Comparison of ENCODE assay signal across 23 cellular contexts in genomic region chr19:55348317-55349034, GRCh38. TPM values are rescaled to one million over a fixed set of nuclear protein-coding genes. Genes with fewer than 3 reads are reported as not detected.
DNase-seq lines count a peak whose midpoint lies in the region; ATAC-seq and TF ChIP-seq lines count a peak whose summit lies in the region.
"Had no signal": no experiment of that assay in that cellular context is flagged by ENCODE, and none has a peak within 500 bp of the region (broad histone marks: within the 10 kb centered on the region; RNA-seq: fewer than 3 reads in every experiment).

No MANE protein-coding gene starts in this region.

- no peak overlapping the region for H4K91ac ChIP-seq in IMR-90 (ENCODE audit: insufficient read depth, low read depth, low read length)

- BruUV-seq in IMR-90 (replicated peaks; lab: Mats Ljungman, UMichigan) = no TSS peak

- H3K4me2 ChIP-seq in IMR-90 (ENCODE audit: low read depth, low read length) = no peak overlapping the region

- DNase-seq in IMR-90 (no peak), glutamatergic neuron (no peak), mesothelial cell of epicardium (ENCODE audit: low spot score in 2 of 2, unreplicated experiment in 2 of 2) (no peak), NCI-H187 (lab: John Stamatoyannopoulos, UW) (no peak), KBM-7 (no peak), activated gamma-delta T cell (lab: John Stamatoyannopoulos, UW) (no peak), esophagus muscularis mucosa (ENCODE audit: extremely low spot score) (no peak)
- DNase-seq: activated CD4-positive, alpha-beta T cell treated with anti-CD3 and anti-CD28 coated beads for 4 hours; activated naive CD8-positive, alpha-beta T cell treated with anti-CD3 and anti-CD28 coated beads, Interleukin-2, amount 50 U/mL, for 24 hours; foreskin melanocyte; left colon; MG63; NCI-H1436 treated with DMSO at 0.1 percent for 48 hours; NCI-H345; RPMI8226; sigmoid colon; stimulated activated naive CD4-positive, alpha-beta T cell treated with Interleukin-2 at 50 U/mL for 16 hours; tibial artery had no signal

- H3K9me3 ChIP-seq in ES-I3 (ENCODE audit: control insufficient read depth, insufficient read depth, low read length) (no peaks in the 10 kb centered on the region), IMR-90 (ENCODE audit: control insufficient read depth, insufficient read depth, low read length) (no peaks in the 10 kb centered on the region), esophagus muscularis mucosa (no peaks in the 10 kb centered on the region)
- H3K9me3 ChIP-seq: breast epithelium, MG63, sigmoid colon, tibial artery had no signal

- H3K9me3 Mint-ChIP-seq in glutamatergic neuron (ENCODE audit: unreplicated experiment) = peaks cover 12% of the 10 kb centered on the region
- no peaks in the 10 kb centered on the region for H3K9me3 Mint-ChIP-seq in mesothelial cell of epicardium
- H3K9me3 Mint-ChIP-seq: activated naive CD8-positive, alpha-beta T cell treated with anti-CD3 and anti-CD28 coated beads, Interleukin-2, amount 50 U/mL, for 24 hours; activated T-helper 17 cell treated with anti-CD3 and anti-CD28 coated beads, Interleukin-2, amount 50 U/mL, for 72 hours had no signal

- H2BK15ac ChIP-seq in IMR-90 (ENCODE audit: low read depth, low read length) = no peak overlapping the region

- peaks cover 3% of the 10 kb centered on the region; the same call in 1 of the 2 replicates for H4K20me1 ChIP-seq in IMR-90 (ENCODE audit: insufficient read depth, low read length)

- H3K79me1 ChIP-seq in IMR-90 (ENCODE audit: low read depth in 1 of 2, low read length in 2 of 2) = no peaks in the 10 kb centered on the region

- dilution Hi-C loops in IMR-90 (cut with HindIII; ENCODE audit: low sequenced_read_pairs, unreplicated experiment) = no loop called here

- no peak overlapping the region for H3K18ac ChIP-seq in IMR-90 (ENCODE audit: low read depth, low read length)

- ATAC-seq in IMR-90 (ENCODE audit: low read depth) = no peak
- ATAC-seq: activated naive CD8-positive, alpha-beta T cell treated with anti-CD3 and anti-CD28 coated beads, Interleukin-2, amount 50 U/mL, for 24 hours; activated T-helper 17 cell treated with anti-CD3 and anti-CD28 coated beads, Interleukin-2, amount 50 U/mL, for 72 hours; left colon had no signal

- WGBS in IMR-90 (ENCODE audit: extremely low coverage in 2 of 2, insufficient read length in 1 of 2), 2 experiments = 50% methylated on average over 3 of the region's 22 CpGs; no CpG with 5 or more reads in 1 of the 2 experiments
- WGBS in esophagus muscularis mucosa = 65% methylated on average over 20 of the region's 22 CpGs

- no peak overlapping the region for H3K27ac ChIP-seq in IMR-90 (ENCODE audit: insufficient read depth, low read length)
- H3K27ac ChIP-seq in esophagus muscularis mucosa (replicated peaks in 1 of 4) = no peak overlapping the region
- H3K27ac ChIP-seq: breast epithelium, sigmoid colon, tibial artery had no signal

- no peak overlapping the region for H3K4me3 ChIP-seq in IMR-90 (ENCODE audit: insufficient read depth, low read depth, low read length)
- no peak overlapping the region for H3K4me3 ChIP-seq in esophagus muscularis mucosa
- H3K4me3 ChIP-seq: breast epithelium, MG63, sigmoid colon, tibial artery had no signal

- no peak overlapping the region for H2BK20ac ChIP-seq in IMR-90 (ENCODE audit: low read depth, low read length)

- intact Hi-C loops in IMR-90 (cut with micrococcal nuclease) = no loop called here
- intact Hi-C loops in esophagus muscularis mucosa (cut with DNase I) = no loop called here

- no peak for TF ChIP-seq POLR2A in IMR-90 (IDR thresholded peaks at IDR 0.05; ENCODE audit: low read depth, low read length)
- no peak for TF ChIP-seq POLR2A in esophagus muscularis mucosa (IDR thresholded peaks at IDR 0.05; ENCODE audit: low read depth)

- H3K27me3 Mint-ChIP-seq in glutamatergic neuron (ENCODE audit: unreplicated experiment) (peaks cover 21% of the 10 kb centered on the region), mesothelial cell of epicardium (ENCODE audit: low read depth) (peaks cover 27% of the 10 kb centered on the region)

- H3K36me3 Mint-ChIP-seq in glutamatergic neuron (ENCODE audit: unreplicated experiment) = no peaks in the 10 kb centered on the region
- H3K36me3 Mint-ChIP-seq in mesothelial cell of epicardium = peaks cover 10% of the 10 kb centered on the region

- H3K4ac ChIP-seq in IMR-90 (ENCODE audit: low read depth, low read length) = no peak overlapping the region

- 0 out of 2 replicates have a peak overlapping the region, but pooled peaks have one; percentile 2 for H3K9ac ChIP-seq in ES-I3 (ENCODE audit: low read depth, low read length)
- H3K9ac ChIP-seq in IMR-90 (ENCODE audit: low read depth, low read length) = no peak overlapping the region

- no peak overlapping the region for H4K8ac ChIP-seq in IMR-90 (ENCODE audit: low read depth in 2 of 2, low read length in 2 of 2)

- in situ Hi-C loops in IMR-90 (cut with MboI; ENCODE audit: low sequenced_read_pairs) = no loop called here
- in situ Hi-C loops in KBM-7 (cut with MboI; ENCODE audit: low pct_unique_long_range_greater_than_20kb, low sequenced_read_pairs) = no loop called here

- no peak overlapping the region for H3K14ac ChIP-seq in IMR-90 (replicated peaks; ENCODE audit: low read depth, low read length)

- H3K56ac ChIP-seq in IMR-90 (ENCODE audit: extremely low read depth, insufficient read depth, low read length) = no peak overlapping the region

- H3K9me1 ChIP-seq in IMR-90 (ENCODE audit: insufficient read depth, low read length) = no peaks in the 10 kb centered on the region

- no peak overlapping the region for H2AK5ac ChIP-seq in IMR-90 (ENCODE audit: low read depth, low read length)

- H3K4me3 Mint-ChIP-seq in glutamatergic neuron (ENCODE audit: unreplicated experiment) = peak overlapping the region; percentile 79
- H3K4me3 Mint-ChIP-seq in mesothelial cell of epicardium = no peak overlapping the region
- H3K4me3 Mint-ChIP-seq: activated naive CD8-positive, alpha-beta T cell treated with anti-CD3 and anti-CD28 coated beads, Interleukin-2, amount 50 U/mL, for 24 hours; activated T-helper 17 cell treated with anti-CD3 and anti-CD28 coated beads, Interleukin-2, amount 50 U/mL, for 72 hours had no signal

- POLR2A ChIA-PET in IMR-90 (lab: Charles Lee; ENCODE audit: unreplicated experiment) = no interaction called here

- peak overlapping the region; percentile 82 for H3K27ac Mint-ChIP-seq in glutamatergic neuron (ENCODE audit: unreplicated experiment)
- H3K27ac Mint-ChIP-seq in mesothelial cell of epicardium = peak overlapping the region; percentile 36
- H3K27ac Mint-ChIP-seq: activated naive CD8-positive, alpha-beta T cell treated with anti-CD3 and anti-CD28 coated beads, Interleukin-2, amount 50 U/mL, for 24 hours; activated T-helper 17 cell treated with anti-CD3 and anti-CD28 coated beads, Interleukin-2, amount 50 U/mL, for 72 hours had no signal

- no peak overlapping the region for H3K23ac ChIP-seq in IMR-90 (ENCODE audit: low read depth, low read length)

- no peak overlapping the region for H2BK120ac ChIP-seq in IMR-90 (ENCODE audit: low read depth, low read length)

- H2AK9ac ChIP-seq in IMR-90 (replicated peaks; ENCODE audit: low read depth, low read length, poor library complexity) = peak overlapping the region; percentile 33

- no peak for TF ChIP-seq EP300 in esophagus muscularis mucosa (IDR thresholded peaks at IDR 0.05)

- H3K4me1 ChIP-seq in ES-I3 (ENCODE audit: insufficient read depth, low read length) (peaks cover 36% of the 10 kb centered on the region; the same call in 1 of the 2 replicates), IMR-90 (ENCODE audit: control insufficient read depth, insufficient read depth, low read length) (peaks cover 6% of the 10 kb centered on the region; the same call in 1 of the 2 replicates), esophagus muscularis mucosa (peaks cover 7 to 28% (median 17%) of the 10 kb centered on the region in 4 donors)
- H3K4me1 ChIP-seq: breast epithelium had no signal

- H3K36me3 ChIP-seq in ES-I3 (ENCODE audit: insufficient read depth, low read length) (peaks cover 7% of the 10 kb centered on the region; the same call in 1 of the 2 replicates), IMR-90 (ENCODE audit: control insufficient read depth, insufficient read depth, low read length) (peaks cover 14% of the 10 kb centered on the region; the same call in 1 of the 2 replicates), esophagus muscularis mucosa (peaks cover 0 to 37% (median 20%) of the 10 kb centered on the region in 4 donors)
- H3K36me3 ChIP-seq: breast epithelium had no signal

- CTCF ChIA-PET in IMR-90 (lab: Yijun Ruan, JAX) = interaction anchor here (0.5 kb wide), 1 partner anchor 162 kb away, joined by 7 read pairs; no protein-coding TSS in a partner anchor

- H2BK5ac ChIP-seq in IMR-90 (ENCODE audit: low read depth, low read length, poor library complexity, severe bottlenecking) = no peak overlapping the region

- no peak overlapping the region for H4K5ac ChIP-seq in IMR-90 (ENCODE audit: low read depth, low read length)

- H3K4me1 Mint-ChIP-seq in glutamatergic neuron (ENCODE audit: low read depth, unreplicated experiment) = peaks cover 29% of the 10 kb centered on the region
- peaks cover 34% of the 10 kb centered on the region for H3K4me1 Mint-ChIP-seq in mesothelial cell of epicardium

- H3K27me3 ChIP-seq in IMR-90 (ENCODE audit: control insufficient read depth, insufficient read depth, low read length) (peaks cover 20% of the 10 kb centered on the region), esophagus muscularis mucosa (peaks cover 4 to 46% (median 30%) of the 10 kb centered on the region in 4 donors)

- no peak overlapping the region for H2AFZ ChIP-seq in IMR-90 (replicated peaks; ENCODE audit: low read length, poor library complexity)

- TF ChIP-seq RAD21 in IMR-90 (IDR thresholded peaks at IDR 0.05; ENCODE audit: low read length) = no peak

- TF ChIP-seq CTCF in IMR-90 (conservative IDR thresholded peaks at IDR 0.05; ENCODE audit: low read depth, low read length) = no peak
- TF ChIP-seq CTCF in glutamatergic neuron (IDR thresholded peaks at IDR 0.05; ENCODE audit: partially characterized antibody, unreplicated experiment) = no peak
- no peak for TF ChIP-seq CTCF in mesothelial cell of epicardium (IDR thresholded peaks at IDR 0.05; ENCODE audit: unreplicated experiment)
- TF ChIP-seq CTCF in esophagus muscularis mucosa (IDR thresholded peaks at IDR 0.05) = no peak

RNA-seq across cellular contexts. Expression of gene COX6B2, which starts 6.0 kb away (rescaled TPM):
- total RNA-seq in IMR-90 (2012; rRNA removed) = not detected in 2 replicates
- 0.19 and 0.39 TPM in 2 replicates for polyA plus RNA-seq in IMR-90 (2012; rRNA removed)
- polyA plus RNA-seq in IMR-90 (2012; cell fraction: cytosol; rRNA removed) = 0.15 and 0.25 TPM in 2 replicates
- polyA plus RNA-seq in IMR-90 (2012; cell fraction: nucleus; rRNA removed; ENCODE audit: low replicate concordance) = 2.8 and 3.2 TPM in 2 replicates
- total RNA-seq in glutamatergic neuron (ENCODE audit: unreplicated experiment) = 2.8 TPM
- 7.3 to 11.5 TPM (median 7.3 TPM) in 3 replicates for total RNA-seq in mesothelial cell of epicardium
- under 1 TPM in 1 of 4 donors, not detected in 3; 0.19 TPM for total RNA-seq in esophagus muscularis mucosa
- total RNA-seq: osteocyte had no signal

RNA-seq across cellular contexts. Expression of gene KMT5C, which starts 8.8 kb away (rescaled TPM):
- total RNA-seq in IMR-90 (2012; rRNA removed) (1.8 and 1.9 TPM in 2 replicates), glutamatergic neuron (ENCODE audit: unreplicated experiment) (105 TPM), mesothelial cell of epicardium (51.3 to 54.0 TPM (median 51.9 TPM) in 3 replicates), esophagus muscularis mucosa (1 to 10 TPM; 5.0 to 8.7 (median 8.1) TPM)
- 5.9 and 6.9 TPM in 2 replicates for polyA plus RNA-seq in IMR-90 (2012; rRNA removed)
- 5.3 and 5.4 TPM in 2 replicates for polyA plus RNA-seq in IMR-90 (2012; cell fraction: cytosol; rRNA removed)
- polyA plus RNA-seq in IMR-90 (2012; cell fraction: nucleus; rRNA removed; ENCODE audit: low replicate concordance) = 48.9 and 79.4 TPM in 2 replicates

RNA-seq across cellular contexts. Expression of gene GARIN5B, which starts 14.6 kb away (rescaled TPM):
- total RNA-seq in IMR-90 (2012; rRNA removed) = not detected in 2 replicates
- polyA plus RNA-seq in IMR-90 (2012; rRNA removed) = not detected in 2 replicates
- polyA plus RNA-seq in IMR-90 (2012; cell fraction: cytosol; rRNA removed) = not detected in 2 replicates
- 0.39 and 0.47 TPM in 2 replicates for polyA plus RNA-seq in IMR-90 (2012; cell fraction: nucleus; rRNA removed; ENCODE audit: low replicate concordance)
- total RNA-seq in glutamatergic neuron (ENCODE audit: unreplicated experiment) = 0.17 TPM
- total RNA-seq in mesothelial cell of epicardium = 0.13 to 0.34 TPM (median 0.27 TPM) in 3 replicates
- not detected for total RNA-seq in esophagus muscularis mucosa
- total RNA-seq: activated T-helper 17 cell treated with anti-CD3 and anti-CD28 coated beads, Interleukin-2, amount 50 U/mL, for 72 hours; breast epithelium; H4; left colon; osteocyte; sigmoid colon had no signal
- polyA plus RNA-seq: sigmoid colon had no signal

RNA-seq across cellular contexts. Expression of gene IL11, which starts 21.8 kb away (rescaled TPM):
- total RNA-seq in IMR-90 (2012; rRNA removed) (14.3 and 15.6 TPM in 2 replicates), glutamatergic neuron (ENCODE audit: unreplicated experiment) (18.1 TPM), mesothelial cell of epicardium (10.0 to 12.9 TPM (median 11.6 TPM) in 3 replicates), esophagus muscularis mucosa (under 1 TPM in 2 of 4 donors, not detected in 2; 0.33 to 0.34 TPM)
- 33.6 and 38.9 TPM in 2 replicates for polyA plus RNA-seq in IMR-90 (2012; rRNA removed)
- polyA plus RNA-seq in IMR-90 (2012; cell fraction: cytosol; rRNA removed) = 23.0 and 39.2 TPM in 2 replicates
- polyA plus RNA-seq in IMR-90 (2012; cell fraction: nucleus; rRNA removed; ENCODE audit: low replicate concordance) = 135 and 146 TPM in 2 replicates

RNA-seq across cellular contexts. Expression of gene TMEM150B, which starts 23.3 kb away (rescaled TPM):
- total RNA-seq in IMR-90 (2012; rRNA removed) (not detected in 2 replicates), glutamatergic neuron (ENCODE audit: unreplicated experiment) (not detected), mesothelial cell of epicardium (not detected in 3 replicates), esophagus muscularis mucosa (1 to 10 TPM in 3 of 4 donors, under 1 TPM in 1; 0.83 to 5.2 (median 2.7) TPM)
- not detected in 2 replicates for polyA plus RNA-seq in IMR-90 (2012; rRNA removed)
- not detected in 2 replicates for polyA plus RNA-seq in IMR-90 (2012; cell fraction: cytosol; rRNA removed)
- polyA plus RNA-seq in IMR-90 (2012; cell fraction: nucleus; rRNA removed; ENCODE audit: low replicate concordance) = not detected in 2 replicates
- total RNA-seq: H4, osteocyte had no signal
